Comparison of ENCODE assay signal across 4 cellular contexts in the genomic region with DNA sequence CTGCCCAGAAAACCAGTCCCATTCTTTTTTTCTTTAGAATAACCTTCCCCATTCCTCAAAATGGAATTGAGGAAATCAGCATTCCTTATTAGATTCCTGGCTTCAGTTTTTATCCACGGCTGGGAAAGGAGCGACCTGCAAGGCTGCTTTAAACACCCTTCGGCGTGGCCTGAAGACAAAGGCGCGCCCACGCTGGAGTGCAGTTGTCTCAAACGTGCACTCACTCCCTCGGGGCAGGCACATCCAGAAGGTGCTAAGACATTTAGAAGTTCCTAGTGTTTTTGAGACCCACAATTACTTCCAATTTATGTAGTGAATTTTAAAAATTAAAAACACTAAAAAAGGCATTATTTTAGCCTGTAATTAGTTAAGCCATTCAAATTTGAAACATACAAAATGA. TPM values are rescaled to one million over a fixed set of nuclear protein-coding genes. Genes with fewer than 3 reads are reported as not detected.
"Had no signal": no experiment of that assay in that cellular context is flagged by ENCODE, and none has a peak within 500 bp of the region (broad histone marks: within the 10 kb centered on the region; RNA-seq: fewer than 3 reads in every experiment).

No MANE protein-coding gene starts in this region.

RNA-seq across cellular contexts. Expression of a gene that starts 31.6 kb away (rescaled TPM):
- total RNA-seq: HepG2, HT-29, IMR-90 had no signal
- polyA plus RNA-seq: HepG2, IgD-negative memory B cell, IMR-90 had no signal
